ENCODE assay signal across 8 cellular contexts in the genomic region with DNA sequence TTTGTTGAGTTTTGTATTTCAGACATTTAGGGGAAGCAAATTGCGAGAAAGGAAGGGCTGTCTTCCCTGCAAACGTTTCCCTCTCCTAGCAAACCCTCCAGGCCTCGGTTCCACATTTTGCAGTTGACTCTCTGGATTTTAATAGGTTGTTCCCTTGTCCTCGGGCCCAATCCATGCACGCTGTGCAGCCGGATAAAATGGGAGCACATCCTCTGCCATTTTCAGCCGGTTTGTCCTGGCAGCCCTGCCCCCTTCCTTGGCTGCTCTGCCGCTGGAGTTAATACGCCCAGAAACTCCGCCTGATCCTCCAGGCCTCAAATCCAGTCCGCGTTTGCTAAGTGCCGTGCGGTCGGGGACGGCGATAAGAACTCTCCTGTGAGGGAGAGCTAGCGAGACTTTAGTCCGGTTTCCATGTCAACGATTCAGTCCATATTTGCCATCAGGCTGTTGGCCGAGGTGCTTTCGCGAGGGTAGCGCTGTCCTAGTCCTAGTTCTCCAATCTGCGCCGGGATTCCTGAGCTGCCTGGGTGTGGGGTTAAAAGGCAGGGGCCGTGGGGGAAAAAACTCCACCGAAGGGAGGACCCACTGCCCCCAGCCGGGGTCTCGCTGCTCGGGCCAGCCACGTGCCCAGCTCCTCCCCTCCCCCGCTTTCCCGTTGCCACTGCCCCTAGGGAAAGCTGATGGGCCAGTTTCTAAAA. TPM values are rescaled to one million over a fixed set of nuclear protein-coding genes. Genes with fewer than 3 reads are reported as not detected.
DNase-seq lines count a peak whose midpoint lies in the region; ATAC-seq and TF ChIP-seq lines count a peak whose summit lies in the region.

No MANE protein-coding gene starts in this region.

- H3K27me3 ChIP-seq in esophagus (ENCODE audit: control insufficient read depth in 1 of 2, insufficient read depth in 2 of 2, low read length in 2 of 2), result no peaks in the 10 kb centered on the region

- peak overlapping the region; percentile 94 to 98 for H3K27ac ChIP-seq in esophagus (ENCODE audit: low read depth in 2 of 2, low read length in 1 of 2)

- H3K27me3 Mint-ChIP-seq in activated T-cell treated with anti-CD3 and anti-CD28 coated beads, Interleukin-2, amount 50 U/mL, for 4 hours (ENCODE audit: low read depth), result no peaks in the 10 kb centered on the region

- no peak for TF ChIP-seq CTCF in AG09319 (IDR thresholded peaks at IDR 0.05; ENCODE audit: low read depth, low read length)

- WGBS in esophagus, 2 donors, result 0% methylated on average over 34 of the region's 34 CpGs

- H3K36me3 ChIP-seq in esophagus (ENCODE audit: control insufficient read depth in 2 of 2, insufficient read depth in 2 of 2, low read length in 1 of 2), result no peaks in the 10 kb centered on the region

- no peaks in the 10 kb centered on the region for H3K9me3 Mint-ChIP-seq in activated T-cell treated with anti-CD3 and anti-CD28 coated beads, Interleukin-2, amount 50 U/mL, for 4 hours

- in situ Hi-C loops in KBM-7 (cut with MboI; ENCODE audit: low pct_unique_long_range_greater_than_20kb, low sequenced_read_pairs), result no loop called here

- peak overlapping the region; percentile 52 to 54 for H3K4me3 ChIP-seq in esophagus (ENCODE audit: low read depth in 1 of 2, low read length in 2 of 2)

- H3K4me3 Mint-ChIP-seq in activated T-cell treated with anti-CD3 and anti-CD28 coated beads, Interleukin-2, amount 50 U/mL, for 4 hours, result peak overlapping the region; percentile 90

- peak; percentile 97 for DNase-seq in AG09319 (ENCODE audit: extremely low read depth, low read depth)
- DNase-seq in GM19240 (ENCODE audit: insufficient read length, low spot score), result peak; percentile 70
- DNase-seq in KBM-7, result peak; percentile 97
- peak; percentile 76 for DNase-seq in activated T-cell treated with anti-CD3 and anti-CD28 coated beads, Interleukin-2, amount 50 U/mL, for 4 hours
- peak; percentile 96 for DNase-seq in mucosa of gallbladder (ENCODE audit: low spot score)
- peak; percentile 62 to 72 for DNase-seq in stimulated activated CD8-positive, alpha-beta memory T cell treated with anti-CD3 and anti-CD28 coated beads, Interleukin-4, amount 100 ng/mL, for 1 hour (ENCODE audit: low read depth in 2 of 2, low spot score in 1 of 2)

- ATAC-seq in activated T-cell treated with anti-CD3 and anti-CD28 coated beads, Interleukin-2, amount 50 U/mL, for 4 hours, result peak; percentile 27 to 30

- H3K36me3 Mint-ChIP-seq in activated T-cell treated with anti-CD3 and anti-CD28 coated beads, Interleukin-2, amount 50 U/mL, for 4 hours (ENCODE audit: insufficient read depth), result no peaks in the 10 kb centered on the region

- H3K4me1 ChIP-seq in esophagus (ENCODE audit: control insufficient read depth in 2 of 2, insufficient read depth in 2 of 2, low read length in 1 of 2), result peaks cover 3% of the 10 kb centered on the region in 2 donors

- H3K4me1 Mint-ChIP-seq in activated T-cell treated with anti-CD3 and anti-CD28 coated beads, Interleukin-2, amount 50 U/mL, for 4 hours (ENCODE audit: low read depth), result peaks cover 34% of the 10 kb centered on the region

- no peaks in the 10 kb centered on the region for H3K9me3 ChIP-seq in esophagus (ENCODE audit: control insufficient read depth in 2 of 2, insufficient read depth in 1 of 2, low read depth in 1 of 2, low read length in 1 of 2)

TF ChIP-seq in PFSK-1, 5 proteins besides CTCF, POLR2A, EP300 and RAD21:
- TF ChIP-seq, protein P1, sequence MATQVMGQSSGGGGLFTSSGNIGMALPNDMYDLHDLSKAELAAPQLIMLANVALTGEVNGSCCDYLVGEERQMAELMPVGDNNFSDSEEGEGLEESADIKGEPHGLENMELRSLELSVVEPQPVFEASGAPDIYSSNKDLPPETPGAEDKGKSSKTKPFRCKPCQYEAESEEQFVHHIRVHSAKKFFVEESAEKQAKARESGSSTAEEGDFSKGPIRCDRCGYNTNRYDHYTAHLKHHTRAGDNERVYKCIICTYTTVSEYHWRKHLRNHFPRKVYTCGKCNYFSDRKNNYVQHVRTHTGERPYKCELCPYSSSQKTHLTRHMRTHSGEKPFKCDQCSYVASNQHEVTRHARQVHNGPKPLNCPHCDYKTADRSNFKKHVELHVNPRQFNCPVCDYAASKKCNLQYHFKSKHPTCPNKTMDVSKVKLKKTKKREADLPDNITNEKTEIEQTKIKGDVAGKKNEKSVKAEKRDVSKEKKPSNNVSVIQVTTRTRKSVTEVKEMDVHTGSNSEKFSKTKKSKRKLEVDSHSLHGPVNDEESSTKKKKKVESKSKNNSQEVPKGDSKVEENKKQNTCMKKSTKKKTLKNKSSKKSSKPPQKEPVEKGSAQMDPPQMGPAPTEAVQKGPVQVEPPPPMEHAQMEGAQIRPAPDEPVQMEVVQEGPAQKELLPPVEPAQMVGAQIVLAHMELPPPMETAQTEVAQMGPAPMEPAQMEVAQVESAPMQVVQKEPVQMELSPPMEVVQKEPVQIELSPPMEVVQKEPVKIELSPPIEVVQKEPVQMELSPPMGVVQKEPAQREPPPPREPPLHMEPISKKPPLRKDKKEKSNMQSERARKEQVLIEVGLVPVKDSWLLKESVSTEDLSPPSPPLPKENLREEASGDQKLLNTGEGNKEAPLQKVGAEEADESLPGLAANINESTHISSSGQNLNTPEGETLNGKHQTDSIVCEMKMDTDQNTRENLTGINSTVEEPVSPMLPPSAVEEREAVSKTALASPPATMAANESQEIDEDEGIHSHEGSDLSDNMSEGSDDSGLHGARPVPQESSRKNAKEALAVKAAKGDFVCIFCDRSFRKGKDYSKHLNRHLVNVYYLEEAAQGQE (IDR thresholded peaks at IDR 0.05; ENCODE audit: insufficient read depth in 1 of 2, low read depth in 2 of 2, low read length in 2 of 2), result peak; percentile 30 to 43; a peak in 1 of 4 replicates
- TF ChIP-seq SIN3A (IDR thresholded peaks at IDR 0.05; ENCODE audit: borderline replicate concordance, insufficient read depth, low read length), result no peak
- peak; percentile 87; the same call in 1 of the 2 replicates for TF ChIP-seq TAF1 (IDR thresholded peaks at IDR 0.05; ENCODE audit: borderline replicate concordance, insufficient read depth, low read length)
- TF ChIP-seq FOXP2 (optimal IDR thresholded peaks at IDR 0.05; ENCODE audit: borderline replicate concordance, extremely low read depth, extremely low read length, insufficient read depth), result peak; percentile 71
- peak; percentile 4; the same call in 1 of the 2 replicates for TF ChIP-seq POLR2AphosphoS5 (IDR thresholded peaks at IDR 0.05; ENCODE audit: low read depth, low read length)

RNA-seq across cellular contexts. Expression of a gene that starts 2.9 kb away (rescaled TPM):
- 54.9 TPM for polyA plus RNA-seq in PFSK-1 (2012; ENCODE audit: insufficient read length, low read depth)
- 10 to 100 TPM; 85.0 to 92.7 (median 91.1) TPM for total RNA-seq in activated T-cell treated with anti-CD3 and anti-CD28 coated beads, Interleukin-2, amount 50 U/mL, for 4 hours
- 10 to 100 TPM; 15.9 to 17.8 TPM for polyA plus RNA-seq in esophagus
- 83.6 TPM for total RNA-seq in mucosa of gallbladder

Comparison
In these comparisons a context has a peak if more than half of its experiments do, and no peak if none do; other contexts are left out.
1. Peak in every context shown above with its lines: DNase-seq, ATAC-seq, H3K4me3 ChIP-seq and H3K27ac ChIP-seq.